ENCODE assay signal across 8 cellular contexts in the genomic region with DNA sequence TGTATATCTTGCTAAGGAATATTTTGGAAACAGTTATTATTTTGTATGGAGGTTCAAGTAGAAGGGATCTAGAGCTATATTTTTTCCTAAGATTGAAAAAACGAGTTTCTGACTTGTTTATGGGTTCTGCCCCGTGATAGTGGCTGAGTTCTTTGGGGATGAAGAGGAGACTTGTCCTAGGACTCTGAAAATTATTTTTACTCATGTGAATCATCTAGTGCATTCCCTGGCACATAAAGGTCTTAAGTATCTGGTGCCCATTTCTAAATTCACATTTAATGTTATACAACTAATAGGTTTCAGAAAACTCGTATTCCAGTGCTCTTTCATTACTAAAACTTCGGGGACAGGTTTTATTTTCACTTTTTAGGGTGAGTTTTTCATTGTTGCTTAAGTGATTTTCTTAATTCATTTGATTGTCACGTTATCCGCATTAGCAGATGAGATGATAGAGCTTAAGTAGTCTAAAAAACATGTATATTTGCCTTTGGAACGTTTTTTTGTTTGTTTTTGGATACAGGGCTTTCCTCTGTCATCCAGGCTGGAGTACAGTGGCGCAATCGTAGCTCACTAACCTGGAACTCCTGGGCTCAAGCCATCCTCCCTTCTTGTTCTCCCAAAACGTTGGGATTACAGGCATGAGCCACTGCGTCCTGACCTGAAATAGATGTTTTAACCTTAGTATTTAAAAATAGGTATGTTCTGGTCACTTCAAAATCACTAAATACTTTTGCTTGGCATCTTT. TPM values are rescaled to one million over a fixed set of nuclear protein-coding genes. Genes with fewer than 3 reads are reported as not detected.
DNase-seq lines count a peak whose midpoint lies in the region; ATAC-seq and TF ChIP-seq lines count a peak whose summit lies in the region.

No MANE protein-coding gene starts in this region.

- H3K4me3 Mint-ChIP-seq in activated T-cell treated with anti-CD3 and anti-CD28 coated beads, Interleukin-2, amount 50 U/mL, for 24 hours, result peak overlapping the region; percentile 87
- peak overlapping the region; percentile 99 for H3K4me3 Mint-ChIP-seq in activated naive CD8-positive, alpha-beta T cell

- H3K27ac Mint-ChIP-seq in activated T-cell treated with anti-CD3 and anti-CD28 coated beads, Interleukin-2, amount 50 U/mL, for 24 hours, result peak overlapping the region; percentile 95
- H3K27ac Mint-ChIP-seq in activated naive CD8-positive, alpha-beta T cell, result peak overlapping the region; percentile 98

- intact Hi-C loops in thyroid gland (cut with DNase I) (no loop called here), aorta (cut with DNase I) (loop anchor here in 1 of 2 donors (5.0 to 10.0 kb wide), 2 partner anchors 1653 to 1730 kb away; no protein-coding TSS in a partner anchor)

- H3K4me1 Mint-ChIP-seq in activated T-cell treated with anti-CD3 and anti-CD28 coated beads, Interleukin-2, amount 50 U/mL, for 24 hours (ENCODE audit: low read depth), result peaks cover 64% of the 10 kb centered on the region
- H3K4me1 Mint-ChIP-seq in activated naive CD8-positive, alpha-beta T cell (ENCODE audit: low read depth), result peaks cover 61% of the 10 kb centered on the region

- peaks cover 78% of the 10 kb centered on the region for H3K36me3 Mint-ChIP-seq in activated T-cell treated with anti-CD3 and anti-CD28 coated beads, Interleukin-2, amount 50 U/mL, for 24 hours (ENCODE audit: low read depth)
- peaks cover 14% of the 10 kb centered on the region for H3K36me3 Mint-ChIP-seq in activated naive CD8-positive, alpha-beta T cell

- H3K36me3 ChIP-seq in iPS-20b (ENCODE audit: insufficient read depth, low read depth, low read length) (peaks cover 38% of the 10 kb centered on the region), thyroid gland (no peaks in the 10 kb centered on the region), aorta (ENCODE audit: control insufficient read depth in 1 of 2, insufficient read depth in 2 of 2, low read length in 1 of 2) (no peaks in the 10 kb centered on the region)

- TF ChIP-seq POLR2A in thyroid gland (IDR thresholded peaks at IDR 0.05), result no peak

- no peak for DNase-seq in activated T-cell treated with anti-CD3 and anti-CD28 coated beads, Interleukin-2, amount 50 U/mL, for 24 hours
- DNase-seq in activated T-cell treated with anti-CD3 and anti-CD28 coated beads, Interleukin-2, amount 50 U/mL, for 48 hours, result no peak
- DNase-seq in thyroid gland (peak; percentile 36 to 49), aorta (no peak), anterior cingulate cortex (lab: John Stamatoyannopoulos, UW) (no peak)

- H3K27ac ChIP-seq in iPS-20b (ENCODE audit: low read length) (peak overlapping the region; percentile 75), thyroid gland (peak overlapping the region; percentile 95 to 100 (median 99)), aorta (ENCODE audit: low read depth in 1 of 2, low read length in 2 of 2) (peak overlapping the region in 1 of 2 donors; percentile 88)

- no peaks in the 10 kb centered on the region for H3K9me3 Mint-ChIP-seq in activated T-cell treated with anti-CD3 and anti-CD28 coated beads, Interleukin-2, amount 50 U/mL, for 24 hours
- no peaks in the 10 kb centered on the region for H3K9me3 Mint-ChIP-seq in activated naive CD8-positive, alpha-beta T cell (ENCODE audit: low read depth)

- H3K9me3 ChIP-seq in iPS-20b (ENCODE audit: insufficient read depth, low read depth, low read length), result no peaks in the 10 kb centered on the region
- H3K9me3 ChIP-seq in thyroid gland, result no peaks in the 10 kb centered on the region
- H3K9me3 ChIP-seq in aorta (ENCODE audit: control insufficient read depth, low read length), result no peaks in the 10 kb centered on the region

- peak overlapping the region; percentile 99; the same call in 1 of the 2 replicates for H3K9ac ChIP-seq in iPS-20b (ENCODE audit: low read depth, low read length)

- no peaks in the 10 kb centered on the region for H3K27me3 Mint-ChIP-seq in activated T-cell treated with anti-CD3 and anti-CD28 coated beads, Interleukin-2, amount 50 U/mL, for 24 hours
- no peaks in the 10 kb centered on the region for H3K27me3 Mint-ChIP-seq in activated naive CD8-positive, alpha-beta T cell

- H3K4me3 ChIP-seq in iPS-20b (ENCODE audit: low read length) (peak overlapping the region; percentile 80), thyroid gland (replicated peaks in 1 of 3) (no peak overlapping the region), aorta (ENCODE audit: low read length in 2 of 2) (no peak overlapping the region)

- ATAC-seq in aorta (ENCODE audit: low FRiP score), result no peak
- ATAC-seq in HG03196 (IDR thresholded peaks at IDR 0.05; ENCODE audit: unreplicated experiment), result no peak

- no peaks in the 10 kb centered on the region for H3K27me3 ChIP-seq in iPS-20b (ENCODE audit: insufficient read depth, low read length)
- no peaks in the 10 kb centered on the region for H3K27me3 ChIP-seq in thyroid gland
- H3K27me3 ChIP-seq in aorta (ENCODE audit: control insufficient read depth in 1 of 2, insufficient read depth in 2 of 2, low read length in 1 of 2), result no peaks in the 10 kb centered on the region

- TF ChIP-seq CTCF in thyroid gland (IDR thresholded peaks at IDR 0.05), result no peak

- 43 to 51% methylated on average over 11 of the region's 11 CpGs for WGBS in thyroid gland, 2 donors
- 37 to 38% methylated on average over 11 of the region's 11 CpGs for WGBS in aorta, 2 donors

- H3K4me1 ChIP-seq in iPS-20b (ENCODE audit: insufficient read depth, low read length) (peaks cover 21% of the 10 kb centered on the region; the same call in 1 of the 2 replicates), thyroid gland (peaks cover 37 to 39% of the 10 kb centered on the region in 2 donors), aorta (ENCODE audit: control insufficient read depth in 1 of 2, insufficient read depth in 2 of 2, low read length in 2 of 2) (no peaks in the 10 kb centered on the region)

RNA-seq across cellular contexts. Expression of a gene that starts 2.1 kb away (rescaled TPM):
- total RNA-seq in thyroid gland, result 10 to 100 TPM; 31.8 to 40.3 (median 36.0) TPM
- total RNA-seq in aorta, result 10 to 100 TPM; 13.3 to 18.6 TPM
- polyA plus RNA-seq in aorta, result 1 to 10 TPM; 5.6 to 6.7 TPM

RNA-seq across cellular contexts. Expression of a gene that starts 2.7 kb away (rescaled TPM):
- total RNA-seq in thyroid gland, result 10 to 100 TPM; 23.6 to 31.7 (median 25.4) TPM
- 10 to 100 TPM; 11.3 to 15.0 TPM for total RNA-seq in aorta
- polyA plus RNA-seq in aorta, result 10 to 100 TPM; 21.7 to 38.1 TPM

RNA-seq across cellular contexts. Expression of a gene that starts 21.9 kb away (rescaled TPM):
- total RNA-seq in thyroid gland (not detected), aorta (not detected)
- not detected for polyA plus RNA-seq in aorta

RNA-seq across cellular contexts. Expression of a gene that starts 32.6 kb away (rescaled TPM):
- not detected for total RNA-seq in thyroid gland
- not detected for total RNA-seq in aorta
- polyA plus RNA-seq in aorta, result not detected

RNA-seq across cellular contexts. Expression of a gene that starts 35.8 kb away (rescaled TPM):
- total RNA-seq in thyroid gland (1 to 10 TPM in 3 of 4 donors, under 1 TPM in 1; 0.93 to 3.6 (median 2.0) TPM), aorta (1 to 10 TPM in 1 of 2 donors, under 1 TPM in 1; 0.75 to 1.4 TPM)
- 1 to 10 TPM in 1 of 2 donors, under 1 TPM in 1; 0.72 to 1.3 TPM for polyA plus RNA-seq in aorta

Comparison
In these comparisons a context has a peak if more than half of its experiments do, and no peak if none do; other contexts are left out.
1. DNase-seq: peak in thyroid gland (2 of 2); none in activated T-cell treated with anti-CD3 and anti-CD28 coated beads, Interleukin-2, amount 50 U/mL, for 24 hours (single experiment), activated T-cell treated with anti-CD3 and anti-CD28 coated beads, Interleukin-2, amount 50 U/mL, for 48 hours (0 of 2), aorta (0 of 2) and anterior cingulate cortex (0 of 58).